Comparison of ENCODE assay signal across 18 cellular contexts in genomic region chr6:118722820-118723526, GRCh38.
DNase-seq lines count a peak whose midpoint lies in the region; ATAC-seq and TF ChIP-seq lines count a peak whose summit lies in the region.
"Had no signal": no experiment of that assay in that cellular context is flagged by ENCODE, and none has a peak within 500 bp of the region (broad histone marks: within the 10 kb centered on the region; RNA-seq: fewer than 3 reads in every experiment).

No MANE protein-coding gene starts in this region.

- H3K4me1 ChIP-seq in naive thymus-derived CD4-positive, alpha-beta T cell (ENCODE audit: control insufficient read depth in 2 of 2, insufficient read depth in 2 of 2, low read length in 2 of 2): peaks cover 20 to 67% of the 10 kb centered on the region in 2 donors
- peaks cover 19% of the 10 kb centered on the region for H3K4me1 ChIP-seq in effector memory CD4-positive, alpha-beta T cell (ENCODE audit: control insufficient read depth, insufficient read depth, low read length, poor library complexity, severe bottlenecking)
- peaks cover 2% of the 10 kb centered on the region in 2 donors for H3K4me1 ChIP-seq in neuronal stem cell (ENCODE audit: control insufficient read depth in 2 of 2, insufficient read depth in 1 of 2, low read depth in 1 of 2, low read length in 2 of 2)
- H3K4me1 ChIP-seq: body of pancreas, colonic mucosa, left ventricle myocardium inferior, uterus had no signal

- no peak overlapping the region for H2AK5ac ChIP-seq in neuronal stem cell (ENCODE audit: low read depth, low read length)

- H3K4me3 ChIP-seq in naive thymus-derived CD4-positive, alpha-beta T cell (ENCODE audit: low read length): no peak overlapping the region
- no peak overlapping the region for H3K4me3 ChIP-seq in effector memory CD4-positive, alpha-beta T cell (ENCODE audit: insufficient read depth, low read depth, low read length, poor library complexity, severe bottlenecking)
- no peak overlapping the region for H3K4me3 ChIP-seq in neuronal stem cell (ENCODE audit: low read length in 2 of 2)
- H3K4me3 ChIP-seq: body of pancreas, colonic mucosa, left ventricle myocardium inferior, ovary, uterus had no signal

- no peak overlapping the region for H2BK15ac ChIP-seq in neuronal stem cell (ENCODE audit: low read length)

- peak overlapping the region; percentile 95 for H3K27ac Mint-ChIP-seq in CD4-positive, alpha-beta T cell
- H3K27ac Mint-ChIP-seq in activated naive CD8-positive, alpha-beta T cell treated with anti-CD3 and anti-CD28 coated beads, Interleukin-2, amount 10 ng/mL, durations not matched to agents 7 days and 5 days: peak overlapping the region; percentile 7
- H3K27ac Mint-ChIP-seq in naive thymus-derived CD4-positive, alpha-beta T cell: peak overlapping the region in 7 of 9 donors; percentile 8 to 99 (median 88)

- H3K18ac ChIP-seq in neuronal stem cell (ENCODE audit: low read length): no peak overlapping the region

- H3K9ac ChIP-seq in neuronal stem cell (ENCODE audit: low read depth, low read length, poor library complexity): no peak overlapping the region

- H3K4me1 Mint-ChIP-seq in CD4-positive, alpha-beta T cell (ENCODE audit: low read depth): peaks cover 79% of the 10 kb centered on the region
- H3K4me1 Mint-ChIP-seq in activated naive CD8-positive, alpha-beta T cell treated with anti-CD3 and anti-CD28 coated beads, Interleukin-2, amount 10 ng/mL, durations not matched to agents 7 days and 5 days: peaks cover 49% of the 10 kb centered on the region
- peaks cover 51 to 93% (median 82%) of the 10 kb centered on the region in 7 donors for H3K4me1 Mint-ChIP-seq in naive thymus-derived CD4-positive, alpha-beta T cell

- no peak overlapping the region for H4K8ac ChIP-seq in neuronal stem cell (ENCODE audit: low read depth, low read length)

- no peak overlapping the region for H3K14ac ChIP-seq in neuronal stem cell (ENCODE audit: low read length)

- no peak for TF ChIP-seq CTCF in CD4-positive, alpha-beta T cell (IDR thresholded peaks at IDR 0.05)

- POLR2A ChIA-PET in CD4-positive, alpha-beta T cell (lab: Charles Lee): interaction anchor here (6.4 kb wide), 1 partner anchor 13 kb away, joined by 87 read pairs; no protein-coding TSS in a partner anchor
- POLR2A ChIA-PET in activated naive CD8-positive, alpha-beta T cell treated with anti-CD3 and anti-CD28 coated beads, Interleukin-2, amount 10 ng/mL, durations not matched to agents 7 days and 5 days (lab: Charles Lee): interaction anchor here (1.2 to 2.7 kb wide), 3 partner anchors 11 to 72 kb away, joined by 3 to 10 read pairs (median 8); partner anchors contain the start of gene CEP85L
- POLR2A ChIA-PET in naive thymus-derived CD4-positive, alpha-beta T cell (lab: Charles Lee): interaction anchor here (0.7 to 5.4 kb wide), 4 partner anchors 11 to 212 kb away, joined by 3 to 90 read pairs (median 8); partner anchors contain the start of gene MCM9

- H3K27me3 ChIP-seq in CD4-positive, alpha-beta T cell (ENCODE audit: control insufficient read depth, insufficient read depth, low read length): no peaks in the 10 kb centered on the region
- no peaks in the 10 kb centered on the region for H3K27me3 ChIP-seq in naive thymus-derived CD4-positive, alpha-beta T cell (ENCODE audit: control insufficient read depth in 2 of 2, insufficient read depth in 2 of 2, low read length in 2 of 2)
- no peaks in the 10 kb centered on the region for H3K27me3 ChIP-seq in effector memory CD4-positive, alpha-beta T cell (replicated peaks; ENCODE audit: control insufficient read depth, insufficient read depth, low read length, poor library complexity, severe bottlenecking)
- no peaks in the 10 kb centered on the region for H3K27me3 ChIP-seq in neuronal stem cell (ENCODE audit: control insufficient read depth in 3 of 3, insufficient read depth in 3 of 3, low read depth in 1 of 3, low read length in 3 of 3)
- H3K27me3 ChIP-seq: body of pancreas, colonic mucosa, ovary, uterus had no signal

- no peak overlapping the region for H3K4ac ChIP-seq in neuronal stem cell (ENCODE audit: low read length)

- H3K23ac ChIP-seq in neuronal stem cell (ENCODE audit: low read depth, low read length, poor library complexity): no peak overlapping the region

- no peak overlapping the region for H2AFZ ChIP-seq in neuronal stem cell (ENCODE audit: low read length)

- no CpG with 5 or more reads among the region's 5 CpGs for WGBS in neuronal stem cell (ENCODE audit: extremely low coverage in 2 of 2, insufficient read length in 2 of 2, insufficient replicate concordance in 1 of 2), 2 donors

- no peaks in the 10 kb centered on the region for H3K79me1 ChIP-seq in neuronal stem cell (ENCODE audit: low read depth, low read length)

- CTCF ChIA-PET in CD4-positive, alpha-beta T cell (lab: Charles Lee): no interaction called here
- CTCF ChIA-PET in naive thymus-derived CD4-positive, alpha-beta T cell (lab: Charles Lee): no interaction called here

- no peaks in the 10 kb centered on the region for H3K36me3 ChIP-seq in naive thymus-derived CD4-positive, alpha-beta T cell (ENCODE audit: control insufficient read depth in 2 of 3, insufficient read depth in 3 of 3, low read length in 3 of 3)
- H3K36me3 ChIP-seq in effector memory CD4-positive, alpha-beta T cell (ENCODE audit: control insufficient read depth, insufficient read depth, low read length): no peaks in the 10 kb centered on the region
- no peaks in the 10 kb centered on the region for H3K36me3 ChIP-seq in neuronal stem cell (replicated peaks in 1 of 2; ENCODE audit: control insufficient read depth in 2 of 2, insufficient read depth in 2 of 2, low read length in 2 of 2)
- H3K36me3 ChIP-seq: colonic mucosa, left ventricle myocardium inferior, ovary, uterus had no signal

- no peak for ATAC-seq in CD4-positive, alpha-beta T cell (ENCODE audit: poor library complexity)
- no peak for ATAC-seq in activated naive CD8-positive, alpha-beta T cell treated with anti-CD3 and anti-CD28 coated beads, Interleukin-2, amount 10 ng/mL, durations not matched to agents 7 days and 5 days (ENCODE audit: low read depth)
- no peak for ATAC-seq in naive thymus-derived CD4-positive, alpha-beta T cell
- ATAC-seq: activated CD4-positive, CD25-positive, alpha-beta regulatory T cell treated with anti-CD3 and anti-CD28 coated beads, Interleukin-2, amount 50 U/mL, for 24 hours; body of pancreas; HCT116 had no signal

- no peaks in the 10 kb centered on the region for H3K9me3 Mint-ChIP-seq in CD4-positive, alpha-beta T cell
- no peaks in the 10 kb centered on the region for H3K9me3 Mint-ChIP-seq in activated naive CD8-positive, alpha-beta T cell treated with anti-CD3 and anti-CD28 coated beads, Interleukin-2, amount 10 ng/mL, durations not matched to agents 7 days and 5 days
- H3K9me3 Mint-ChIP-seq in naive thymus-derived CD4-positive, alpha-beta T cell: no peaks in the 10 kb centered on the region

- no peaks in the 10 kb centered on the region for H3K9me3 ChIP-seq in CD4-positive, alpha-beta T cell (ENCODE audit: control insufficient read depth, low read length)
- H3K9me3 ChIP-seq in naive thymus-derived CD4-positive, alpha-beta T cell (ENCODE audit: control insufficient read depth in 2 of 3, low read length in 3 of 3): no peaks in the 10 kb centered on the region
- no peaks in the 10 kb centered on the region for H3K9me3 ChIP-seq in effector memory CD4-positive, alpha-beta T cell (ENCODE audit: control insufficient read depth, low read length)
- H3K9me3 ChIP-seq in neuronal stem cell (replicated peaks in 1 of 2; ENCODE audit: control insufficient read depth in 2 of 2, insufficient read depth in 1 of 2, low read depth in 1 of 2, low read length in 2 of 2): no peaks in the 10 kb centered on the region
- H3K9me3 ChIP-seq: body of pancreas, colonic mucosa, left ventricle myocardium inferior, ovary, uterus had no signal

- no peak overlapping the region for H3K4me2 ChIP-seq in neuronal stem cell (ENCODE audit: insufficient read depth, low read length, poor library complexity, severe bottlenecking)

- no peak for DNase-seq in CD4-positive, alpha-beta T cell
- peak; percentile 15 for DNase-seq in LHCN-M2 (ENCODE audit: low read depth)
- no peak for DNase-seq in activated naive CD8-positive, alpha-beta T cell treated with anti-CD3 and anti-CD28 coated beads, Interleukin-2, amount 10 ng/mL, durations not matched to agents 7 days and 5 days
- no peak for DNase-seq in naive thymus-derived CD4-positive, alpha-beta T cell
- DNase-seq in effector memory CD4-positive, alpha-beta T cell: no peak
- DNase-seq in middle frontal gyrus (ENCODE audit: extremely low spot score, low spot score): no peak
- no peak for DNase-seq in DMS79 treated with DMSO at 0.1 percent for 48 hours (lab: John Stamatoyannopoulos, UW)
- DNase-seq in neuronal stem cell (ENCODE audit: low spot score): no peak
- DNase-seq: activated gamma-delta T cell treated with Interleukin-2 at 50 U/mL for 16 hours; body of pancreas; colonic mucosa; left ventricle myocardium inferior; NCI-H1105 treated with DMSO at 0.1 percent for 48 hours; ovary; stimulated activated CD4-positive, alpha-beta T cell treated with anti-CD3 and anti-CD28 coated beads, Interleukin-1b, Interleukin-23, amount 100 ng/mL, for 48 hours; uterus had no signal

- H4K91ac ChIP-seq in neuronal stem cell (ENCODE audit: low read depth, low read length, poor library complexity): no peak overlapping the region

- H3K27me3 Mint-ChIP-seq in CD4-positive, alpha-beta T cell: no peaks in the 10 kb centered on the region
- no peaks in the 10 kb centered on the region for H3K27me3 Mint-ChIP-seq in activated naive CD8-positive, alpha-beta T cell treated with anti-CD3 and anti-CD28 coated beads, Interleukin-2, amount 10 ng/mL, durations not matched to agents 7 days and 5 days
- no peaks in the 10 kb centered on the region for H3K27me3 Mint-ChIP-seq in naive thymus-derived CD4-positive, alpha-beta T cell

- H3K4me3 Mint-ChIP-seq in CD4-positive, alpha-beta T cell: peak overlapping the region; percentile 62
- H3K4me3 Mint-ChIP-seq in activated naive CD8-positive, alpha-beta T cell treated with anti-CD3 and anti-CD28 coated beads, Interleukin-2, amount 10 ng/mL, durations not matched to agents 7 days and 5 days: no peak overlapping the region
- peak overlapping the region in 3 of 10 donors; percentile 0 to 78 (median 25) for H3K4me3 Mint-ChIP-seq in naive thymus-derived CD4-positive, alpha-beta T cell

- H2BK5ac ChIP-seq in neuronal stem cell (ENCODE audit: low read length): no peak overlapping the region

- no peaks in the 10 kb centered on the region for H3K36me3 Mint-ChIP-seq in CD4-positive, alpha-beta T cell (ENCODE audit: low read depth)
- no peaks in the 10 kb centered on the region for H3K36me3 Mint-ChIP-seq in activated naive CD8-positive, alpha-beta T cell treated with anti-CD3 and anti-CD28 coated beads, Interleukin-2, amount 10 ng/mL, durations not matched to agents 7 days and 5 days
- no peaks in the 10 kb centered on the region for H3K36me3 Mint-ChIP-seq in naive thymus-derived CD4-positive, alpha-beta T cell

- no peak overlapping the region for H2BK12ac ChIP-seq in neuronal stem cell (ENCODE audit: low read length)

- no peak overlapping the region for H2BK120ac ChIP-seq in neuronal stem cell (ENCODE audit: low read depth, low read length)

- no peak overlapping the region for H3K27ac ChIP-seq in CD4-positive, alpha-beta T cell (ENCODE audit: low read depth, low read length)
- no peak overlapping the region for H3K27ac ChIP-seq in naive thymus-derived CD4-positive, alpha-beta T cell (ENCODE audit: low read depth, low read length)
- H3K27ac ChIP-seq in effector memory CD4-positive, alpha-beta T cell (ENCODE audit: insufficient read depth, low read length, poor library complexity, severe bottlenecking): no peak overlapping the region
- H3K27ac ChIP-seq in neuronal stem cell (replicated peaks; ENCODE audit: low read length): no peak overlapping the region
- H3K27ac ChIP-seq: body of pancreas, colonic mucosa, left ventricle myocardium inferior, ovary, uterus had no signal

- intact Hi-C loops in CD4-positive, alpha-beta T cell (cut with DNase I, micrococcal nuclease): no loop called here
- intact Hi-C loops in naive thymus-derived CD4-positive, alpha-beta T cell (cut with micrococcal nuclease): no loop called here

Comparison
In these comparisons a context has a peak if more than half of its experiments do, and no peak if none do; other contexts are left out.
1. H3K27ac Mint-ChIP-seq: peak in every context shown above with its lines; median percentile 95 in CD4-positive, alpha-beta T cell; 88 in naive thymus-derived CD4-positive, alpha-beta T cell; 7 in activated naive CD8-positive, alpha-beta T cell treated with anti-CD3 and anti-CD28 coated beads, Interleukin-2, amount 10 ng/mL, durations not matched to agents 7 days and 5 days.